Comparison of ENCODE assay signal across 21 cellular contexts in the genomic region with DNA sequence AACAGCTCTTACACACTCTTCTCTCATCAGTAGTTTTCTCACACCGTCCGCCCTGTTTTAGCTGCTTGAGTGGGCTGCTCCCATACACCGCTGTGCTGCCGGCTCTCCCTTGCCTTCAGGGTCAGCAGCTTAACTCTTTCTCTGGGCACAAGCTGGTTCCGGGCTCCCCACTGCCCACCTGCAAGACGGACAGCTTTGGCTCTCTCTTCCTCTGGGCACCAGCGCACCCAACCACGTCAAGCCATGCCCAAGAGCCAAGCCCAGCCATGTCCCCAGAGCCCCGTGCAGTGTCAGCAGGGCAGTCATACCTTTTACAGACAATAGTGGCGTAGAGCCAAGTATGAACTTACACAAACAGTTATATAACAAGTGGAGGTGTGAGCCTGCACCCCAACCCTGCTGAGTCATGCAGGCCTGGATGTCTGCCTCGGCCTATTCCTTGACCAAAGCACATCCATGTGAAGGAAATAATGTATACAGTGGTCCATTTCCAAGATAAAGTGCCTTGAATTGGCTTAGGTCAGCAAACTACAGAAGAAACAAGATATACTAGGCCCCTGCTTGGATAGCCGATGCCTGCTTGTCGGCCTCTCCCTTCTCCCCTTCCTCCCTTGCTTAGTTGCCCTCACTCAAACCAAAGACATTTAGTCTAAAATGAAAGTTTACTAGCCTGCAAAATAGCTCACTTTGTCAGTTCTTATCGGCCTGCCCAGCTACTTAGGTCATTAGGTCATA.
A peak's percentile ranks its signal among the peaks of the same experiment; 100 is the strongest.
DNase-seq lines count a peak whose midpoint lies in the region; ATAC-seq and TF ChIP-seq lines count a peak whose summit lies in the region.
"Had no signal": no experiment of that assay in that cellular context is flagged by ENCODE, and none has a peak within 500 bp of the region (broad histone marks: within the 10 kb centered on the region; RNA-seq: fewer than 3 reads in every experiment).

No MANE protein-coding gene starts in this region.

- H3K4me1 ChIP-seq in cardiac muscle cell (ENCODE audit: low read depth) (peaks cover 12% of the 10 kb centered on the region), left ventricle myocardium inferior (no peaks in the 10 kb centered on the region), RWPE2 (ENCODE audit: insufficient read depth, poor library complexity, severe bottlenecking) (peaks cover 8% of the 10 kb centered on the region)
- H3K4me1 ChIP-seq: ascending aorta, lower lobe of right lung, parathyroid adenoma, suprapubic skin had no signal

- TF ChIP-seq CTCF in cardiac muscle cell (IDR thresholded peaks at IDR 0.05; ENCODE audit: low read depth, low read length) (no peak), left ventricle myocardium inferior (IDR thresholded peaks at IDR 0.05; ENCODE audit: borderline replicate concordance) (no peak), RWPE2 (IDR thresholded peaks at IDR 0.05; ENCODE audit: poor library complexity, severe bottlenecking) (no peak), fibroblast of villous mesenchyme (IDR thresholded peaks at IDR 0.05; ENCODE audit: insufficient read depth, low read depth, low read length) (no peak)

- intact Hi-C loops in left ventricle myocardium inferior (cut with micrococcal nuclease): no loop called here

- no peak overlapping the region for H3K27ac Mint-ChIP-seq in activated naive CD8-positive, alpha-beta T cell treated with anti-CD3 and anti-CD28 coated beads for 36 hours

- H3K27me3 ChIP-seq in cardiac muscle cell (no peaks in the 10 kb centered on the region), left ventricle myocardium inferior (ENCODE audit: low read depth) (peaks cover 27% of the 10 kb centered on the region), RWPE2 (ENCODE audit: insufficient read depth, poor library complexity, severe bottlenecking) (no peaks in the 10 kb centered on the region)
- H3K27me3 ChIP-seq: ascending aorta had no signal

- H3K27me3 Mint-ChIP-seq in activated naive CD8-positive, alpha-beta T cell treated with anti-CD3 and anti-CD28 coated beads for 36 hours: peaks cover 36% of the 10 kb centered on the region

- H3K36me3 Mint-ChIP-seq in activated naive CD8-positive, alpha-beta T cell treated with anti-CD3 and anti-CD28 coated beads for 36 hours: no peaks in the 10 kb centered on the region
- H3K36me3 Mint-ChIP-seq: naive B cell had no signal

- H3K9me3 Mint-ChIP-seq in activated naive CD8-positive, alpha-beta T cell treated with anti-CD3 and anti-CD28 coated beads for 36 hours: peaks cover 9% of the 10 kb centered on the region

- H3K4me1 Mint-ChIP-seq in activated naive CD8-positive, alpha-beta T cell treated with anti-CD3 and anti-CD28 coated beads for 36 hours: peaks cover 2% of the 10 kb centered on the region
- H3K4me1 Mint-ChIP-seq: naive B cell had no signal

- H3K9me3 ChIP-seq in cardiac muscle cell (ENCODE audit: low read depth) (no peaks in the 10 kb centered on the region), left ventricle myocardium inferior (replicated peaks) (peaks cover 9% of the 10 kb centered on the region), RWPE2 (ENCODE audit: severe bottlenecking) (no peaks in the 10 kb centered on the region)
- H3K9me3 ChIP-seq: ascending aorta, lower lobe of right lung, suprapubic skin had no signal

- DNase-seq in cardiac muscle cell (ENCODE audit: low read depth in 1 of 2, low spot score in 1 of 2) (peak in 1 of 2 donors; percentile 40), left ventricle myocardium inferior (no peak), RWPE2 (ENCODE audit: low spot score) (peak; percentile 71), fibroblast of villous mesenchyme (ENCODE audit: low read depth) (peak; percentile 22), renal cortical epithelial cell (ENCODE audit: low read depth) (peak; percentile 50)
- no peak for DNase-seq in activated naive CD8-positive, alpha-beta T cell treated with anti-CD3 and anti-CD28 coated beads for 36 hours
- DNase-seq in stimulated activated naive CD4-positive, alpha-beta T cell treated with Interleukin-2 at 50 U/mL for 16 hours (lab: John Stamatoyannopoulos, UW): no peak
- DNase-seq: activated CD4-positive, alpha-beta T cell treated with anti-CD3 and anti-CD28 coated beads for 1 hour; activated naive CD4-positive, alpha-beta T cell; DMS 273 treated with DMSO at 0.1 percent for 48 hours; GDM1; Karpas-422; lower lobe of right lung; naive B cell; NCI-H526; T-helper 9 cell had no signal

- H3K4me3 ChIP-seq in cardiac muscle cell: no peak overlapping the region
- no peak overlapping the region for H3K4me3 ChIP-seq in left ventricle myocardium inferior
- H3K4me3 ChIP-seq in RWPE2 (ENCODE audit: severe bottlenecking): no peak overlapping the region
- no peak overlapping the region for H3K4me3 ChIP-seq in fibroblast of villous mesenchyme (ENCODE audit: low read depth, low read length)
- H3K4me3 ChIP-seq: ascending aorta, lower lobe of right lung, suprapubic skin had no signal

- no peaks in the 10 kb centered on the region for H3K36me3 ChIP-seq in cardiac muscle cell
- H3K36me3 ChIP-seq in left ventricle myocardium inferior: no peaks in the 10 kb centered on the region
- H3K36me3 ChIP-seq in RWPE2 (ENCODE audit: low read depth): no peaks in the 10 kb centered on the region
- H3K36me3 ChIP-seq: ascending aorta, lower lobe of right lung, suprapubic skin had no signal

- H3K27ac ChIP-seq in cardiac muscle cell (peak overlapping the region; percentile 11), left ventricle myocardium inferior (replicated peaks) (no peak overlapping the region), RWPE2 (ENCODE audit: poor library complexity, severe bottlenecking) (no peak overlapping the region)
- H3K27ac ChIP-seq: ascending aorta, C4-2B, lower lobe of right lung, parathyroid adenoma, suprapubic skin had no signal

- ATAC-seq in RWPE2 (ENCODE audit: low read depth): peak; percentile 51
- ATAC-seq in GM21390 (IDR thresholded peaks at IDR 0.05; ENCODE audit: unreplicated experiment): no peak
- ATAC-seq: lower lobe of right lung had no signal

- no peak overlapping the region for H3K4me3 Mint-ChIP-seq in activated naive CD8-positive, alpha-beta T cell treated with anti-CD3 and anti-CD28 coated beads for 36 hours
- H3K4me3 Mint-ChIP-seq: naive B cell had no signal

Comparison
In these comparisons a context has a peak if more than half of its experiments do, and no peak if none do; other contexts are left out.
1. DNase-seq: peak in RWPE2 (single experiment), fibroblast of villous mesenchyme (single experiment) and renal cortical epithelial cell (single experiment); none in left ventricle myocardium inferior (single experiment), activated naive CD8-positive, alpha-beta T cell treated with anti-CD3 and anti-CD28 coated beads for 36 hours (single experiment) and stimulated activated naive CD4-positive, alpha-beta T cell treated with Interleukin-2 at 50 U/mL for 16 hours (single experiment).